In genomic region chr17:5011928-5012327, GRCh38 we compare ENCODE assay signal across 15 cellular contexts.
DNase-seq lines count a peak whose midpoint lies in the region; ATAC-seq lines count a peak whose summit lies in the region.
"Had no signal": no experiment of that assay in that cellular context is flagged by ENCODE, and none has a peak within 500 bp of the region (broad histone marks: within the 10 kb centered on the region; RNA-seq: fewer than 3 reads in every experiment).

No MANE protein-coding gene starts in this region.

- ATAC-seq in HG03175 (IDR thresholded peaks at IDR 0.05; ENCODE audit: unreplicated experiment) (peak; percentile 52), GM21360 (IDR thresholded peaks at IDR 0.05; ENCODE audit: unreplicated experiment) (no peak)
- ATAC-seq: A549 had no signal

- peak; percentile 63 for DNase-seq in activated CD4-positive, alpha-beta T cell treated with anti-CD3 and anti-CD28 coated beads for 48 hours
- DNase-seq in activated CD4-positive, alpha-beta T cell treated with anti-CD3 and anti-CD28 coated beads for 4 hours = no peak
- DNase-seq in amniotic epithelial cell (ENCODE audit: low read depth) (peak; percentile 43), non-pigmented ciliary epithelial cell (ENCODE audit: low read depth) (peak; percentile 17), COLO668 (lab: John Stamatoyannopoulos, UW; ENCODE audit: unreplicated experiment) (no peak), NCI-H748 treated with DMSO at 0.1 percent for 48 hours (lab: John Stamatoyannopoulos, UW) (no peak)
- DNase-seq: activated CD8-positive, alpha-beta memory T cell treated with anti-CD3 and anti-CD28 coated beads, Interleukin-2, amount 50 U/mL, for 48 hours; H9; NCI-H774; right cardiac atrium; SW 1271; uterus had no signal

Comparison
In these comparisons a context has a peak if more than half of its experiments do, and no peak if none do; other contexts are left out.
1. DNase-seq: peak in activated CD4-positive, alpha-beta T cell treated with anti-CD3 and anti-CD28 coated beads for 48 hours (single experiment), amniotic epithelial cell (single experiment) and non-pigmented ciliary epithelial cell (single experiment); none in activated CD4-positive, alpha-beta T cell treated with anti-CD3 and anti-CD28 coated beads for 4 hours (0 of 2), COLO668 (single experiment) and NCI-H748 treated with DMSO at 0.1 percent for 48 hours (single experiment).